In genomic region chr2:45653125-45653524, GRCh38 we compare ENCODE assay signal across 8 cellular contexts. TPM values are rescaled to one million over a fixed set of nuclear protein-coding genes. Genes with fewer than 3 reads are reported as not detected.
DNase-seq lines count a peak whose midpoint lies in the region; ATAC-seq and TF ChIP-seq lines count a peak whose summit lies in the region.

No MANE protein-coding gene starts in this region.

- H3K36me3 Mint-ChIP-seq in CD4-positive, alpha-beta memory T cell, result peaks cover 4 to 20% of the 10 kb centered on the region in 2 donors

- no peak for DNase-seq in CD4-positive, alpha-beta memory T cell
- DNase-seq in OCI-LY7 (ENCODE audit: low spot score) (no peak), NCI-H2029 treated with DMSO at 0.1 percent for 48 hours (lab: John Stamatoyannopoulos, UW) (no peak), medulla oblongata (ENCODE audit: extremely low spot score) (no peak), putamen (ENCODE audit: low spot score) (no peak)

- intact Hi-C loops in CD4-positive, alpha-beta memory T cell (cut with micrococcal nuclease), result loop anchor here (5.0 kb wide), 1 partner anchor 86 kb away; no protein-coding TSS in a partner anchor
- intact Hi-C loops in OCI-LY7 (cut with micrococcal nuclease; ENCODE audit: unreplicated experiment), result loop anchor here (5.0 kb wide), 2 partner anchors 39 to 89 kb away; no protein-coding TSS in a partner anchor

- H3K4me3 ChIP-seq in CD4-positive, alpha-beta memory T cell (ENCODE audit: low read length in 2 of 2), result no peak overlapping the region
- H3K4me3 ChIP-seq in OCI-LY7 (ENCODE audit: low read depth, low read length, poor library complexity, severe bottlenecking) (peak overlapping the region; percentile 89), endocrine pancreas (ENCODE audit: control insufficient read depth, insufficient read depth, low read length) (peak overlapping the region; percentile 92), parathyroid adenoma (ENCODE audit: low read depth, low read length) (peak overlapping the region; percentile 95)

- H2AFZ ChIP-seq in OCI-LY7 (ENCODE audit: low read length), result no peak overlapping the region
- H2AFZ ChIP-seq in parathyroid adenoma, result no peak overlapping the region

- peaks cover 21% of the 10 kb centered on the region for H3K4me1 ChIP-seq in CD4-positive, alpha-beta memory T cell (ENCODE audit: insufficient read depth, low read length)
- H3K4me1 ChIP-seq in OCI-LY7 (ENCODE audit: insufficient read depth, low read length, poor library complexity, severe bottlenecking), result peaks cover 19% of the 10 kb centered on the region
- H3K4me1 ChIP-seq in endocrine pancreas (ENCODE audit: control insufficient read depth, insufficient read depth, low read length), result no peaks in the 10 kb centered on the region
- peaks cover 20% of the 10 kb centered on the region for H3K4me1 ChIP-seq in parathyroid adenoma

- H3K27me3 Mint-ChIP-seq in CD4-positive, alpha-beta memory T cell, result peaks cover 1 to 2% of the 10 kb centered on the region in 2 donors

- H3K4me1 Mint-ChIP-seq in CD4-positive, alpha-beta memory T cell, result peaks cover 20 to 40% (median 27%) of the 10 kb centered on the region in 4 donors

- peak overlapping the region in 3 of 7 donors; percentile 75 to 93 (median 90) for H3K27ac Mint-ChIP-seq in CD4-positive, alpha-beta memory T cell

- no peaks in the 10 kb centered on the region for H3K9me2 ChIP-seq in OCI-LY7 (ENCODE audit: insufficient read depth, low read length)

- H3K9me3 ChIP-seq in CD4-positive, alpha-beta memory T cell (ENCODE audit: control insufficient read depth in 1 of 2, low read length in 2 of 2), result no peaks in the 10 kb centered on the region
- no peaks in the 10 kb centered on the region for H3K9me3 ChIP-seq in OCI-LY7 (ENCODE audit: low read length)
- no peaks in the 10 kb centered on the region for H3K9me3 ChIP-seq in endocrine pancreas (ENCODE audit: control insufficient read depth, low read length)
- no peaks in the 10 kb centered on the region for H3K9me3 ChIP-seq in parathyroid adenoma (ENCODE audit: control insufficient read depth, low read length)

- POLR2A ChIA-PET in CD4-positive, alpha-beta memory T cell (lab: Charles Lee; ENCODE audit: partially characterized antibody), result no interaction called here
- POLR2A ChIA-PET in OCI-LY7 (lab: Charles Lee), result interaction anchor here (0.5 to 2.1 kb wide), 8 partner anchors 9 to 205 kb away, joined by 3 to 10 read pairs (median 4); partner anchors contain the start of gene SRBD1

- peak overlapping the region; percentile 86 to 96 (median 90) for H3K4me3 Mint-ChIP-seq in CD4-positive, alpha-beta memory T cell

- no peak overlapping the region for H3K27ac ChIP-seq in CD4-positive, alpha-beta memory T cell (ENCODE audit: low read depth, low read length)
- H3K27ac ChIP-seq in OCI-LY7 (ENCODE audit: low read depth, low read length, poor library complexity, severe bottlenecking), result no peak overlapping the region
- H3K27ac ChIP-seq in parathyroid adenoma, result peak overlapping the region; percentile 98

- H3K9ac ChIP-seq in endocrine pancreas (ENCODE audit: control insufficient read depth, insufficient read depth, low read length) (no peak overlapping the region), parathyroid adenoma (no peak overlapping the region)

- no peak for ATAC-seq in HG03521 (IDR thresholded peaks at IDR 0.05; ENCODE audit: unreplicated experiment)

- H3K36me3 ChIP-seq in CD4-positive, alpha-beta memory T cell (ENCODE audit: insufficient read depth, low read length), result no peaks in the 10 kb centered on the region
- H3K36me3 ChIP-seq in OCI-LY7 (ENCODE audit: insufficient read depth, low read length), result no peaks in the 10 kb centered on the region
- H3K36me3 ChIP-seq in endocrine pancreas (ENCODE audit: control insufficient read depth, insufficient read depth, low read length), result no peaks in the 10 kb centered on the region
- no peaks in the 10 kb centered on the region for H3K36me3 ChIP-seq in parathyroid adenoma (ENCODE audit: control insufficient read depth, insufficient read depth, low read length)

- H3K9me3 Mint-ChIP-seq in CD4-positive, alpha-beta memory T cell, result peaks cover 0 to 2% (median 0%) of the 10 kb centered on the region in 8 donors

- no peak for TF ChIP-seq CTCF in OCI-LY7 (conservative IDR thresholded peaks at IDR 0.05; ENCODE audit: low read length)
- no peak for TF ChIP-seq CTCF in parathyroid adenoma (IDR thresholded peaks at IDR 0.05)

- BruUV-seq in OCI-LY7 (replicated peaks; lab: Mats Ljungman, UMichigan), result no TSS peak

- CTCF ChIA-PET in CD4-positive, alpha-beta memory T cell (lab: Charles Lee; ENCODE audit: partially characterized antibody), result interaction anchor here (0.7 to 1.7 kb wide), 3 partner anchors 11 to 43 kb away, joined by 3 to 6 read pairs (median 3); partner anchors contain the start of gene SRBD1
- CTCF ChIA-PET in OCI-LY7 (lab: Charles Lee; ENCODE audit: unreplicated experiment), result interaction anchor here (0.6 to 1.6 kb wide), 3 partner anchors 25 to 182 kb away, joined by 3 to 6 read pairs (median 3); no protein-coding TSS in a partner anchor

- peaks cover 3% of the 10 kb centered on the region; the same call in 1 of the 2 replicates for H3K79me2 ChIP-seq in OCI-LY7 (ENCODE audit: insufficient read depth, low read depth, low read length)
- peaks cover 45% of the 10 kb centered on the region for H3K79me2 ChIP-seq in parathyroid adenoma

- H3K4me2 ChIP-seq in OCI-LY7 (ENCODE audit: low read length) (peak overlapping the region; percentile 99), parathyroid adenoma (ENCODE audit: low read length) (peak overlapping the region; percentile 86)

- no peaks in the 10 kb centered on the region; the same call in 1 of the 2 replicates for H4K20me1 ChIP-seq in OCI-LY7 (ENCODE audit: insufficient read depth, low read length)

- H3K27me3 ChIP-seq in CD4-positive, alpha-beta memory T cell (ENCODE audit: insufficient read depth, low read length), result no peaks in the 10 kb centered on the region
- no peaks in the 10 kb centered on the region for H3K27me3 ChIP-seq in endocrine pancreas (ENCODE audit: control insufficient read depth, insufficient read depth, low read length)
- no peaks in the 10 kb centered on the region for H3K27me3 ChIP-seq in parathyroid adenoma (ENCODE audit: control insufficient read depth, insufficient read depth, low read length)

RNA-seq across cellular contexts. Expression of gene PRKCE, which starts 1.6 kb away (rescaled TPM):
- 10 to 100 TPM; 19.2 to 21.7 TPM for total RNA-seq in CD4-positive, alpha-beta memory T cell
- polyA plus RNA-seq in CD4-positive, alpha-beta memory T cell, result 1 to 10 TPM; 1.8 to 2.7 TPM
- 13.6 and 17.0 TPM in 2 replicates for total RNA-seq in OCI-LY7 (2014; rRNA removed; shearing (Covaris generic))
- 42.1 and 50.2 TPM in 2 replicates for total RNA-seq in OCI-LY7 (2022)

RNA-seq across cellular contexts. Expression of gene SRBD1, which starts 42.1 kb away (rescaled TPM):
- total RNA-seq in CD4-positive, alpha-beta memory T cell, result 10 to 100 TPM; 22.4 to 23.7 TPM
- polyA plus RNA-seq in CD4-positive, alpha-beta memory T cell, result 10 to 100 TPM in 1 of 2 donors, 1 to 10 TPM in 1; 10.0 to 12.2 TPM
- total RNA-seq in OCI-LY7 (2014; rRNA removed; shearing (Covaris generic)), result 13.9 and 15.5 TPM in 2 replicates
- total RNA-seq in OCI-LY7 (2022), result 16.0 and 17.6 TPM in 2 replicates

Comparison
In these comparisons a context has a peak if more than half of its experiments do, and no peak if none do; other contexts are left out.
1. H3K4me3 ChIP-seq: peak in OCI-LY7 (single experiment), endocrine pancreas (single experiment) and parathyroid adenoma (single experiment); none in CD4-positive, alpha-beta memory T cell (0 of 2).